Comparison of ENCODE assay signal across 19 cellular contexts in the genomic region with DNA sequence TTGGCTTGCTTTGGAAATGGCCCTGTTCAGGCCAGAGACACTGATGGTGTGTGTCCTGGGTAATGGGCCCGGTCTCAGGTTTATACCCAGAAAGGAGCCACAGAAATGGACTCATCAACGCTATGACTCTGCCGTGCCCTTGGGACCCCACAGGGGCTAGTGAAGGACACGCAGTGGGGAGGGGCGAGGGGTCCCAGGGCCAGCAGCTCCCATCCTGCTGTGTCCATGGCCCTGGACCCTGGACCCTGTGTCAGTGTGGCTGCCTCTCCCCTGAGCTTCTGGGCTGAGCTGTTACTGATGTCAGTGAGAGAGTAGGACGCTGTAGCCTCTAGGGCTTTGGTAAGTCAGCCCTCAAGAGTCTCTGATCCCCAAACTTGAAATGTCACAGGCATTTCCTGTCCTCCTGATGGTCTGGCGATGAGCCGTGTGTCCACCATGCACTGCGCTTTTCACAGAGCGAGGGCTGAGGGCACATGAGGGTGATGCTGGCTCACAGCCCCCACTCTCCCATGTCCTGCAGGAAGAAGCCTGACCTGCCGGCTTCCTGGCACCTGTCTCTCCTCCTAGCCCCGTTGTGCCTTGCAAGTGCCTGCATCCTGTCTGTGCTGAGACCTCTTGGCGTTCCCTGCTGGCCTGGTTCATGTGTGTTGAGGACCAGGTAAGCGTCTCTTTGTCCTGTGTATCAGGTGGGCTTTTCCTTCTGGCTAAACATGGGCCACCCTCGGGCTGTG. TPM values are rescaled to one million over a fixed set of nuclear protein-coding genes. Genes with fewer than 3 reads are reported as not detected.
A peak's percentile ranks its signal among the peaks of the same experiment; 100 is the strongest.
DNase-seq lines count a peak whose midpoint lies in the region; ATAC-seq and TF ChIP-seq lines count a peak whose summit lies in the region.
"Had no signal": no experiment of that assay in that cellular context is flagged by ENCODE, and none has a peak within 500 bp of the region (broad histone marks: within the 10 kb centered on the region; RNA-seq: fewer than 3 reads in every experiment).

No MANE protein-coding gene starts in this region.

- no peak for TF ChIP-seq POLR2A in esophagus muscularis mucosa (IDR thresholded peaks at IDR 0.05; ENCODE audit: low read depth)

- no peaks in the 10 kb centered on the region for H3K27me3 ChIP-seq in CD8-positive, alpha-beta T cell (ENCODE audit: insufficient read depth, low read length)
- H3K27me3 ChIP-seq in esophagus muscularis mucosa, result no peaks in the 10 kb centered on the region
- H3K27me3 ChIP-seq: BE2C had no signal

- H3K9me3 Mint-ChIP-seq in activated T-cell treated with anti-CD3 and anti-CD28 coated beads, Interleukin-2, amount 50 U/mL, for 24 hours, result peaks cover 5% of the 10 kb centered on the region
- H3K9me3 Mint-ChIP-seq in CD8-positive, alpha-beta T cell, result no peaks in the 10 kb centered on the region
- H3K9me3 Mint-ChIP-seq in stimulated activated effector memory CD8-positive, alpha-beta T cell treated with anti-CD3 and anti-CD28 coated beads, Interleukin-12 subunit alpha, Interleukin-12 subunit beta, amount 100 ng/mL, for 72 hours, result no peaks in the 10 kb centered on the region
- H3K9me3 Mint-ChIP-seq: CD8-positive, alpha-beta memory T cell had no signal

- TF ChIP-seq EP300 in esophagus muscularis mucosa (IDR thresholded peaks at IDR 0.05), result no peak

- WGBS in esophagus muscularis mucosa, result 83% methylated on average over 7 of the region's 15 CpGs

- H3K27me3 Mint-ChIP-seq in activated T-cell treated with anti-CD3 and anti-CD28 coated beads, Interleukin-2, amount 50 U/mL, for 24 hours, result no peaks in the 10 kb centered on the region
- H3K27me3 Mint-ChIP-seq in CD8-positive, alpha-beta T cell (ENCODE audit: low read depth), result no peaks in the 10 kb centered on the region
- H3K27me3 Mint-ChIP-seq: CD8-positive, alpha-beta memory T cell had no signal

- H3K4me3 Mint-ChIP-seq in activated T-cell treated with anti-CD3 and anti-CD28 coated beads, Interleukin-2, amount 50 U/mL, for 24 hours, result no peak overlapping the region
- no peak overlapping the region for H3K4me3 Mint-ChIP-seq in CD8-positive, alpha-beta T cell
- H3K4me3 Mint-ChIP-seq in stimulated activated effector memory CD8-positive, alpha-beta T cell treated with anti-CD3 and anti-CD28 coated beads, Interleukin-12 subunit alpha, Interleukin-12 subunit beta, amount 100 ng/mL, for 72 hours, result no peak overlapping the region

- TF ChIP-seq CTCF in CD8-positive, alpha-beta T cell (IDR thresholded peaks at IDR 0.05), result no peak
- TF ChIP-seq CTCF in esophagus muscularis mucosa (IDR thresholded peaks at IDR 0.05), result no peak

- POLR2A ChIA-PET in CD8-positive, alpha-beta T cell (lab: Charles Lee), result no interaction called here

- H3K9me3 ChIP-seq in CD8-positive, alpha-beta T cell (ENCODE audit: low read length), result no peaks in the 10 kb centered on the region
- H3K9me3 ChIP-seq in esophagus muscularis mucosa, result no peaks in the 10 kb centered on the region
- H3K9me3 ChIP-seq: BE2C had no signal

- CTCF ChIA-PET in CD8-positive, alpha-beta T cell (lab: Charles Lee), result no interaction called here

- H3K4me1 ChIP-seq in CD8-positive, alpha-beta T cell (ENCODE audit: insufficient read depth, low read length), result peaks cover 16% of the 10 kb centered on the region
- H3K4me1 ChIP-seq in esophagus muscularis mucosa, result peaks cover 10 to 38% (median 31%) of the 10 kb centered on the region in 4 donors
- H3K4me1 ChIP-seq: BE2C had no signal

- no peak overlapping the region for H3K27ac ChIP-seq in CD8-positive, alpha-beta T cell (ENCODE audit: low read depth, low read length)
- H3K27ac ChIP-seq in esophagus muscularis mucosa (replicated peaks in 1 of 4), result no peak overlapping the region

- intact Hi-C loops in CD8-positive, alpha-beta T cell (cut with DNase I, micrococcal nuclease), result no loop called here
- intact Hi-C loops in esophagus muscularis mucosa (cut with DNase I), result no loop called here

- no peak for DNase-seq in activated T-cell treated with anti-CD3 and anti-CD28 coated beads, Interleukin-2, amount 50 U/mL, for 24 hours
- no peak for DNase-seq in activated T-cell treated with anti-CD3 and anti-CD28 coated beads, Interleukin-2, amount 50 U/mL, for 1 hour
- DNase-seq in CD8-positive, alpha-beta T cell, result no peak
- DNase-seq in dermis blood vessel endothelial cell, result peak; percentile 13
- DNase-seq in stimulated activated effector memory CD8-positive, alpha-beta T cell treated with anti-CD3 and anti-CD28 coated beads, Interleukin-12 subunit alpha, Interleukin-12 subunit beta, amount 100 ng/mL, for 72 hours (ENCODE audit: low spot score in 2 of 2), result no peak
- no peak for DNase-seq in islet precursor cell
- DNase-seq in esophagus muscularis mucosa (ENCODE audit: extremely low spot score), result no peak
- DNase-seq: BE2C; CD8-positive, alpha-beta memory T cell; DMS79; KG1; NCI-H1417; NCI-H187; NCI-H2107; NCI-H510A; NCI-H748 treated with DMSO at 0.1 percent for 48 hours; NK-92 treated with Interleukin-12 subunit alpha and Interleukin-12 subunit beta, amount 100 ng/mL, for 24 hours; SHP77 had no signal

- no peak for ATAC-seq in CD8-positive, alpha-beta T cell
- no peak for ATAC-seq in stimulated activated effector memory CD8-positive, alpha-beta T cell treated with anti-CD3 and anti-CD28 coated beads, Interleukin-12 subunit alpha, Interleukin-12 subunit beta, amount 100 ng/mL, for 72 hours
- ATAC-seq in HG03432 (IDR thresholded peaks at IDR 0.05; ENCODE audit: unreplicated experiment), result no peak

- H3K36me3 Mint-ChIP-seq in activated T-cell treated with anti-CD3 and anti-CD28 coated beads, Interleukin-2, amount 50 U/mL, for 24 hours (ENCODE audit: low read depth), result peaks cover 82% of the 10 kb centered on the region
- peaks cover 67% of the 10 kb centered on the region for H3K36me3 Mint-ChIP-seq in CD8-positive, alpha-beta T cell
- peaks cover 52% of the 10 kb centered on the region for H3K36me3 Mint-ChIP-seq in stimulated activated effector memory CD8-positive, alpha-beta T cell treated with anti-CD3 and anti-CD28 coated beads, Interleukin-12 subunit alpha, Interleukin-12 subunit beta, amount 100 ng/mL, for 72 hours

- H3K4me1 Mint-ChIP-seq in activated T-cell treated with anti-CD3 and anti-CD28 coated beads, Interleukin-2, amount 50 U/mL, for 24 hours (ENCODE audit: low read depth), result peaks cover 25% of the 10 kb centered on the region
- peaks cover 26% of the 10 kb centered on the region for H3K4me1 Mint-ChIP-seq in CD8-positive, alpha-beta T cell (ENCODE audit: low read depth)
- H3K4me1 Mint-ChIP-seq in stimulated activated effector memory CD8-positive, alpha-beta T cell treated with anti-CD3 and anti-CD28 coated beads, Interleukin-12 subunit alpha, Interleukin-12 subunit beta, amount 100 ng/mL, for 72 hours, result peaks cover 37% of the 10 kb centered on the region

- peaks cover 26% of the 10 kb centered on the region for H3K36me3 ChIP-seq in CD8-positive, alpha-beta T cell (ENCODE audit: insufficient read depth, low read length)
- peaks cover 28 to 72% (median 56%) of the 10 kb centered on the region in 4 donors for H3K36me3 ChIP-seq in esophagus muscularis mucosa

- peak overlapping the region; percentile 4 for H3K27ac Mint-ChIP-seq in activated T-cell treated with anti-CD3 and anti-CD28 coated beads, Interleukin-2, amount 50 U/mL, for 24 hours
- H3K27ac Mint-ChIP-seq in CD8-positive, alpha-beta T cell, result peak overlapping the region; percentile 37
- H3K27ac Mint-ChIP-seq in stimulated activated effector memory CD8-positive, alpha-beta T cell treated with anti-CD3 and anti-CD28 coated beads, Interleukin-12 subunit alpha, Interleukin-12 subunit beta, amount 100 ng/mL, for 72 hours, result peak overlapping the region; percentile 78

- no peak overlapping the region for H3K4me3 ChIP-seq in CD8-positive, alpha-beta T cell (ENCODE audit: low read depth, low read length)
- H3K4me3 ChIP-seq in esophagus muscularis mucosa, result no peak overlapping the region

RNA-seq across cellular contexts. Expression of a gene that starts 4.4 kb away (rescaled TPM):
- 10 to 100 TPM; 49.3 to 49.5 TPM for total RNA-seq in CD8-positive, alpha-beta T cell
- total RNA-seq in dermis blood vessel endothelial cell (18.4 and 25.9 TPM in 2 replicates), esophagus muscularis mucosa (10 to 100 TPM; 24.0 to 38.9 (median 30.8) TPM)

RNA-seq across cellular contexts. Expression of a gene that starts 26.1 kb away (rescaled TPM):
- total RNA-seq in CD8-positive, alpha-beta T cell, result 1 to 10 TPM; 4.2 to 4.8 TPM
- total RNA-seq in dermis blood vessel endothelial cell, result 0.93 and 1.0 TPM in 2 replicates
- 10 to 100 TPM; 13.7 to 38.6 (median 23.6) TPM for total RNA-seq in esophagus muscularis mucosa

RNA-seq across cellular contexts. Expression of a gene that starts 51.6 kb away (rescaled TPM):
- 10 to 100 TPM; 48.8 to 52.3 TPM for total RNA-seq in CD8-positive, alpha-beta T cell
- total RNA-seq in dermis blood vessel endothelial cell, result 13.1 and 14.5 TPM in 2 replicates
- total RNA-seq in esophagus muscularis mucosa, result 10 to 100 TPM; 22.5 to 38.9 (median 33.5) TPM

Comparison
In these comparisons a context has a peak if more than half of its experiments do, and no peak if none do; other contexts are left out.
1. H3K27ac Mint-ChIP-seq: peak in every context shown above with its lines; median percentile 78 in stimulated activated effector memory CD8-positive, alpha-beta T cell treated with anti-CD3 and anti-CD28 coated beads, Interleukin-12 subunit alpha, Interleukin-12 subunit beta, amount 100 ng/mL, for 72 hours; 37 in CD8-positive, alpha-beta T cell; 4 in activated T-cell treated with anti-CD3 and anti-CD28 coated beads, Interleukin-2, amount 50 U/mL, for 24 hours.